ENCODE assay signal across 18 cellular contexts in the genomic region with DNA sequence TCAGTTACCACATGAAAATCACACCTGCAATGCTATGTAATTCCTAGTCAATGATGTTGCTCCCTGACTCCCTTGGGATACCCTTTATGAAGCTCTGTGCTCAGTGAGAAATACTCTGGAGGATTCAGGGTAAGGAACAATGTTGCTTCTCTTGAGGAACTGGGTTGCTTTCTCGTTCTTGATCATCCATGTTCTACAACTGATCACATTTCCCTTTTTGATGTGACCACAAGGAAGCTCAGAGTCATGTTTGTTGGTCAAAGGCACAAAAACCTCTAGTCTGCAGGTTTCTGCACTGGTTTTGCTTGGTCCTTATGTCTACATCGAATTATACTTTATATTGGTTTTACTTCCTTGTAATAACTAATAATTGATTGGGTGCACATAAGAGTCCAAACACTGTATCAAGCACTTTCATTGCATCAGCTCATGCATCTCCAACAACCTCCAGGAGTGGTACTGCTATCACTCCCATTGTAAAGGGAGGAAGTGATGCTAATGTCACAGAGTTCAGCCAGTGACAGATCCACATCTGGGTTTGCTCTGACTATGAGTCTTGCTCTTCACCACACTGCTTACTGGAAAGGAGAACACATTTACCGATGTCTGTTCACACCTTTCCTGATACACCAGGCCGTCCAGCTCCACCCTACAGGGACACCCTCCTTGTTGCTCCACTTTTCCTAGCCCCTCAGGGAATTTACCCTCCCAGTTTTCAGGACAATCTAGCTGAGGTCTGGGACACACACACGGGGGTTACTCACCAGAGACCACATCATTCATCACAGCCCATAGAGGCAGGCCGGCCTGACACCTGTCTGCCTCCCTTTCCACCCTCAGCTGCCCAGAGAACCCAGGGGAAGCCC. TPM values are rescaled to one million over a fixed set of nuclear protein-coding genes. Genes with fewer than 3 reads are reported as not detected.
DNase-seq lines count a peak whose midpoint lies in the region; ATAC-seq and TF ChIP-seq lines count a peak whose summit lies in the region.
"Had no signal": no experiment of that assay in that cellular context is flagged by ENCODE, and none has a peak within 500 bp of the region (broad histone marks: within the 10 kb centered on the region; RNA-seq: fewer than 3 reads in every experiment).

No MANE protein-coding gene starts in this region.

- CTCF ChIA-PET in CD4-positive, alpha-beta memory T cell (lab: Charles Lee; ENCODE audit: partially characterized antibody) = no interaction called here

- no peaks in the 10 kb centered on the region for H3K36me3 ChIP-seq in CD4-positive, alpha-beta memory T cell (ENCODE audit: insufficient read depth, low read length)
- no peaks in the 10 kb centered on the region for H3K36me3 ChIP-seq in osteoblast (ENCODE audit: insufficient read depth, low read length)
- H3K36me3 ChIP-seq: BE2C had no signal

- H3K4me1 Mint-ChIP-seq in CD4-positive, alpha-beta memory T cell = peaks cover 0 to 37% (median 28%) of the 10 kb centered on the region in 4 donors
- peaks cover 36 to 67% of the 10 kb centered on the region in 2 donors for H3K4me1 Mint-ChIP-seq in effector memory CD8-positive, alpha-beta T cell (ENCODE audit: low read depth in 2 of 2)

- no peaks in the 10 kb centered on the region for H3K79me2 ChIP-seq in osteoblast (ENCODE audit: insufficient read depth, low read length)

- H3K4me2 ChIP-seq in osteoblast (ENCODE audit: insufficient read depth, low read length) = no peak overlapping the region
- H3K4me2 ChIP-seq: GM23338, SK-N-SH had no signal

- H3K9me3 Mint-ChIP-seq in CD4-positive, alpha-beta memory T cell = peaks cover 0 to 3% (median 0%) of the 10 kb centered on the region in 8 donors
- H3K9me3 Mint-ChIP-seq in effector memory CD8-positive, alpha-beta T cell = no peaks in the 10 kb centered on the region
- H3K9me3 Mint-ChIP-seq: GM23338 had no signal

- POLR2A ChIA-PET in CD4-positive, alpha-beta memory T cell (lab: Charles Lee; ENCODE audit: partially characterized antibody) = interaction anchor here (0.7 to 4.5 kb wide), 3 partner anchors 9 to 16 kb away, joined by 3 to 28 read pairs (median 8); no protein-coding TSS in a partner anchor

- H3K27ac ChIP-seq in CD4-positive, alpha-beta memory T cell (ENCODE audit: low read depth, low read length) = no peak overlapping the region
- no peak overlapping the region for H3K27ac ChIP-seq in osteoblast (ENCODE audit: low read depth, low read length)

- H3K4me3 ChIP-seq in CD4-positive, alpha-beta memory T cell (ENCODE audit: low read length in 2 of 2) = no peak overlapping the region
- H3K4me3 ChIP-seq in osteoblast (ENCODE audit: insufficient read depth, low read length) = no peak overlapping the region
- H3K4me3 ChIP-seq: GM23338, left lung had no signal

- H3K4me1 ChIP-seq in CD4-positive, alpha-beta memory T cell (ENCODE audit: insufficient read depth, low read length) = peaks cover 63% of the 10 kb centered on the region
- H3K4me1 ChIP-seq in osteoblast (ENCODE audit: insufficient read depth, low read length) = peaks cover 9% of the 10 kb centered on the region

- no peak for DNase-seq in CD4-positive, alpha-beta memory T cell
- no peak for DNase-seq in effector memory CD8-positive, alpha-beta T cell
- DNase-seq in stimulated activated CD8-positive, alpha-beta memory T cell treated with anti-CD3 and anti-CD28 coated beads, Interleukin-4, amount 100 ng/mL, for 48 hours = no peak
- DNase-seq in DMS153 treated with DMSO at 0.1 percent for 48 hours (lab: John Stamatoyannopoulos, UW; ENCODE audit: unreplicated experiment) (no peak), osteoblast (ENCODE audit: insufficient read length, low spot score, missing footprints) (no peak)
- DNase-seq: activated naive CD4-positive, alpha-beta T cell treated with anti-CD3 and anti-CD28 coated beads, Interleukin-2, amount 50 U/mL, for 16 hours; BE2C; dermis blood vessel endothelial cell; foreskin melanocyte; left lung; NCI-H1092; occipital lobe; SK-N-SH; stimulated activated CD4-positive, alpha-beta T cell treated with anti-CD3 and anti-CD28 coated beads, Interleukin-2, amount 100 ng/mL, for 48 hours had no signal

- H3K36me3 Mint-ChIP-seq in CD4-positive, alpha-beta memory T cell = no peaks in the 10 kb centered on the region
- H3K36me3 Mint-ChIP-seq in effector memory CD8-positive, alpha-beta T cell (ENCODE audit: insufficient read depth) = peaks cover 6% of the 10 kb centered on the region

- no peaks in the 10 kb centered on the region for H3K9me3 ChIP-seq in CD4-positive, alpha-beta memory T cell (ENCODE audit: control insufficient read depth in 1 of 2, low read length in 2 of 2)
- no peaks in the 10 kb centered on the region for H3K9me3 ChIP-seq in osteoblast (ENCODE audit: low read depth, low read length)
- H3K9me3 ChIP-seq: BE2C, left lung, SK-N-SH had no signal

- no peak overlapping the region for H2AFZ ChIP-seq in osteoblast (ENCODE audit: low read length)
- H2AFZ ChIP-seq: GM23338 had no signal

- intact Hi-C loops in CD4-positive, alpha-beta memory T cell (cut with micrococcal nuclease) = no loop called here

- TF ChIP-seq CTCF in osteoblast (IDR thresholded peaks at IDR 0.05; ENCODE audit: extremely low read depth, low read depth, low read length) = no peak

- peaks cover 7% of the 10 kb centered on the region for H4K20me1 ChIP-seq in osteoblast (ENCODE audit: insufficient read depth, low read length)

- H3K27me3 Mint-ChIP-seq in CD4-positive, alpha-beta memory T cell = peaks cover 0 to 13% of the 10 kb centered on the region in 2 donors
- H3K27me3 Mint-ChIP-seq in effector memory CD8-positive, alpha-beta T cell = peaks cover 0 to 47% of the 10 kb centered on the region in 2 donors

- no peaks in the 10 kb centered on the region for H3K27me3 ChIP-seq in CD4-positive, alpha-beta memory T cell (ENCODE audit: insufficient read depth, low read length)
- H3K27me3 ChIP-seq in osteoblast (ENCODE audit: insufficient read depth, low read length) = no peaks in the 10 kb centered on the region
- H3K27me3 ChIP-seq: BE2C, left lung had no signal

- ATAC-seq in GM18868 (IDR thresholded peaks at IDR 0.05; ENCODE audit: unreplicated experiment) (peak; percentile 74), HG03095 (IDR thresholded peaks at IDR 0.05; ENCODE audit: unreplicated experiment) (peak; percentile 73), GM21737 (IDR thresholded peaks at IDR 0.05; ENCODE audit: unreplicated experiment) (no peak)
- ATAC-seq in effector memory CD8-positive, alpha-beta T cell (replicated peaks) = peak; percentile 33
- ATAC-seq: GM23338, left lung had no signal

- peak overlapping the region in 3 of 8 donors; percentile 2 to 48 (median 43) for H3K4me3 Mint-ChIP-seq in CD4-positive, alpha-beta memory T cell
- peak overlapping the region; percentile 29 to 64 for H3K4me3 Mint-ChIP-seq in effector memory CD8-positive, alpha-beta T cell
- H3K4me3 Mint-ChIP-seq: GM23338 had no signal

- H3K27ac Mint-ChIP-seq in CD4-positive, alpha-beta memory T cell = peak overlapping the region in 6 of 7 donors; percentile 1 to 85 (median 56)
- H3K27ac Mint-ChIP-seq in effector memory CD8-positive, alpha-beta T cell = peak overlapping the region; percentile 68 to 91
- H3K27ac Mint-ChIP-seq: GM23338 had no signal

RNA-seq across cellular contexts. Expression of gene CMKLR1, which starts 41.0 kb away (rescaled TPM):
- total RNA-seq in CD4-positive, alpha-beta memory T cell = under 1 TPM; 0.87 to 0.94 TPM
- under 1 TPM in 1 of 2 donors, not detected in 1; 0.08 TPM for polyA plus RNA-seq in CD4-positive, alpha-beta memory T cell
- total RNA-seq in osteoblast = 6.8 and 9.8 TPM in 2 replicates
